2 cellular contexts compared by ENCODE assay signal in the genomic region with DNA sequence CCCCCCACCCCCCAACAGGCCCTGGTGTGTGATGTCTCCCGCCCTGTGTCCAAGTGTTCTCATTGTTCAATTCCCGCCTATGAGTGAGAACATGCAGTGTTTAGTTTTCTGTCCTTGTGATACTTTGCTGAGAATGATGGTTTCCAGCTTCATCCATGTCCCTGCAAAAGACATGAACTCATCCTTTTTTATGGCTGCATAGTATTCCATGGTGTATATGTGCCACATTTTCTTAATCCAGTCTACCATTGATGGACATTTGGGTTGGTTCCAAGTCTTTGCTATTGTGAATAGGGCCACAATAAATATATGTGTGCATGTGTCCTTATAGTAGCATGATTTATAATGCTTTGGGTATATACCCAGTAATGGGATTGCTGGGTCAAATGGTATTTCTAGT. TPM values are rescaled to one million over a fixed set of nuclear protein-coding genes. Genes with fewer than 3 reads are reported as not detected.
"Had no signal": no experiment of that assay in that cellular context is flagged by ENCODE, and none has a peak within 500 bp of the region (broad histone marks: within the 10 kb centered on the region; RNA-seq: fewer than 3 reads in every experiment).

No MANE protein-coding gene starts in this region.

RNA-seq across cellular contexts. Expression of a gene that starts 54.0 kb away (rescaled TPM):
- total RNA-seq: G401, GM12878 had no signal
- polyA plus RNA-seq: GM12878 had no signal
